Comparison of ENCODE assay signal across 8 cellular contexts in genomic region chr9:132161743-132162187, GRCh38. TPM values are rescaled to one million over a fixed set of nuclear protein-coding genes. Genes with fewer than 3 reads are reported as not detected.
A peak's percentile ranks its signal among the peaks of the same experiment; 100 is the strongest.
DNase-seq lines count a peak whose midpoint lies in the region; ATAC-seq and TF ChIP-seq lines count a peak whose summit lies in the region.

Gene NTNG2 (plus strand): TSS chr9:132162058. CDS start chr9:132166832, 4,774 bp downstream.

- H3K79me2 ChIP-seq in PC-9 (ENCODE audit: low read depth): no peaks in the 10 kb centered on the region

- no peaks in the 10 kb centered on the region for H3K9me2 ChIP-seq in PC-9 (ENCODE audit: insufficient read depth)

- ATAC-seq in HG03378 (IDR thresholded peaks at IDR 0.05; ENCODE audit: unreplicated experiment): no peak

- DNase-seq in CD4-positive, alpha-beta memory T cell: no peak
- DNase-seq in PC-9 (no peak), osteocyte (ENCODE audit: extremely low spot score, unreplicated experiment) (no peak), NCI-H2227 (lab: John Stamatoyannopoulos, UW; ENCODE audit: unreplicated experiment) (no peak), AG08396 (ENCODE audit: low spot score) (no peak), NCI-H446 treated with DMSO at 0.1 percent for 48 hours (lab: John Stamatoyannopoulos, UW) (no peak)

- H3K4me1 ChIP-seq in CD4-positive, alpha-beta memory T cell (ENCODE audit: insufficient read depth, low read length): peaks cover 15% of the 10 kb centered on the region
- H3K4me1 ChIP-seq in PC-9 (replicated peaks; ENCODE audit: insufficient read depth): no peaks in the 10 kb centered on the region
- peaks cover 3 to 8% of the 10 kb centered on the region in 2 donors for H3K4me1 ChIP-seq in esophagus (ENCODE audit: control insufficient read depth in 2 of 2, insufficient read depth in 2 of 2, low read length in 1 of 2)

- peaks cover 12% of the 10 kb centered on the region for H3K27me3 ChIP-seq in CD4-positive, alpha-beta memory T cell (ENCODE audit: insufficient read depth, low read length)
- peaks cover 90% of the 10 kb centered on the region for H3K27me3 ChIP-seq in PC-9 (ENCODE audit: insufficient read depth, low read depth)
- peaks cover 9 to 16% of the 10 kb centered on the region in 2 donors for H3K27me3 ChIP-seq in esophagus (ENCODE audit: control insufficient read depth in 1 of 2, insufficient read depth in 2 of 2, low read length in 2 of 2)

- H3F3A ChIP-seq in PC-9 (ENCODE audit: insufficient read depth, low read depth): no peaks in the 10 kb centered on the region

- no peaks in the 10 kb centered on the region for H3K36me3 ChIP-seq in CD4-positive, alpha-beta memory T cell (ENCODE audit: insufficient read depth, low read length)
- H3K36me3 ChIP-seq in PC-9 (ENCODE audit: low read depth) (no peaks in the 10 kb centered on the region), esophagus (ENCODE audit: control insufficient read depth in 2 of 2, insufficient read depth in 2 of 2, low read length in 1 of 2) (no peaks in the 10 kb centered on the region)

- H3K36me3 Mint-ChIP-seq in CD4-positive, alpha-beta memory T cell: peaks cover 0 to 4% of the 10 kb centered on the region in 2 donors
- H3K36me3 Mint-ChIP-seq in osteocyte (ENCODE audit: unreplicated experiment): peaks cover 3% of the 10 kb centered on the region

- 0 out of 2 replicates have a peak within 1 kb of the TSS, but pooled peaks have one; percentile 66 for H2AFZ ChIP-seq in PC-9

- POLR2A ChIA-PET in CD4-positive, alpha-beta memory T cell (lab: Charles Lee; ENCODE audit: partially characterized antibody): interaction anchor here (0.6 to 2.0 kb wide), 2 partner anchors 9 to 78 kb away, joined by 3 to 6 read pairs; no protein-coding TSS in a partner anchor
- POLR2A ChIA-PET in PC-9 (lab: Charles Lee; ENCODE audit: unreplicated experiment): interaction anchor here (0.5 kb wide), 1 partner anchor 115 kb away, joined by 6 read pairs; no protein-coding TSS in a partner anchor

- H3K4me2 ChIP-seq in PC-9: peak within 1 kb of the TSS; percentile 86

- peak within 1 kb of the TSS; percentile 93 to 100 (median 98) for H3K4me3 Mint-ChIP-seq in CD4-positive, alpha-beta memory T cell
- H3K4me3 Mint-ChIP-seq in osteocyte (ENCODE audit: unreplicated experiment): peak within 1 kb of the TSS; percentile 91

- H3K27me3 Mint-ChIP-seq in CD4-positive, alpha-beta memory T cell: peaks cover 24 to 41% of the 10 kb centered on the region in 2 donors
- H3K27me3 Mint-ChIP-seq in osteocyte (ENCODE audit: unreplicated experiment): peaks cover 62% of the 10 kb centered on the region

- 0 to 1% methylated on average over 42 to 67 of the region's 67 CpGs for WGBS in esophagus, 2 donors

- peaks cover 0 to 5% (median 0%) of the 10 kb centered on the region in 8 donors for H3K9me3 Mint-ChIP-seq in CD4-positive, alpha-beta memory T cell
- H3K9me3 Mint-ChIP-seq in osteocyte (ENCODE audit: unreplicated experiment): no peaks in the 10 kb centered on the region

- H3K4me1 Mint-ChIP-seq in CD4-positive, alpha-beta memory T cell: peaks cover 5 to 15% (median 11%) of the 10 kb centered on the region in 4 donors
- peaks cover 18% of the 10 kb centered on the region for H3K4me1 Mint-ChIP-seq in osteocyte (ENCODE audit: unreplicated experiment)

- H4K20me1 ChIP-seq in PC-9 (ENCODE audit: insufficient read depth): no peaks in the 10 kb centered on the region

- peak within 1 kb of the TSS in 1 of 2 donors; percentile 53 for H3K4me3 ChIP-seq in CD4-positive, alpha-beta memory T cell (ENCODE audit: low read length in 2 of 2)
- peak within 1 kb of the TSS; percentile 56 for H3K4me3 ChIP-seq in PC-9
- peak within 1 kb of the TSS; percentile 37 to 59 for H3K4me3 ChIP-seq in esophagus (ENCODE audit: low read depth in 1 of 2, low read length in 2 of 2)

- H3K9me3 ChIP-seq in CD4-positive, alpha-beta memory T cell (ENCODE audit: control insufficient read depth in 1 of 2, low read length in 2 of 2): no peaks in the 10 kb centered on the region
- H3K9me3 ChIP-seq in PC-9 (ENCODE audit: insufficient read depth, low read depth) (no peaks in the 10 kb centered on the region), esophagus (ENCODE audit: control insufficient read depth in 2 of 2, insufficient read depth in 1 of 2, low read depth in 1 of 2, low read length in 1 of 2) (no peaks in the 10 kb centered on the region)

- peak within 1 kb of the TSS; percentile 19 for H3K27ac ChIP-seq in CD4-positive, alpha-beta memory T cell (ENCODE audit: low read depth, low read length)
- H3K27ac ChIP-seq in PC-9 (no peak within 1 kb of the TSS), esophagus (ENCODE audit: low read depth in 2 of 2, low read length in 1 of 2) (no peak within 1 kb of the TSS)

- no TSS peak for BruUV-seq in PC-9 (replicated peaks; lab: Mats Ljungman, UMichigan)

- CTCF ChIA-PET in CD4-positive, alpha-beta memory T cell (lab: Charles Lee; ENCODE audit: partially characterized antibody): interaction anchor here (0.8 to 0.9 kb wide), 2 partner anchors 10 to 74 kb away, joined by 3 to 4 read pairs; no protein-coding TSS in a partner anchor
- CTCF ChIA-PET in PC-9 (lab: Charles Lee): no interaction called here

- peak within 1 kb of the TSS in 6 of 7 donors; percentile 71 to 96 (median 92) for H3K27ac Mint-ChIP-seq in CD4-positive, alpha-beta memory T cell
- peak within 1 kb of the TSS; percentile 59 for H3K27ac Mint-ChIP-seq in osteocyte (ENCODE audit: unreplicated experiment)

- no peak for TF ChIP-seq CTCF in PC-9 (conservative IDR thresholded peaks at IDR 0.05)
- TF ChIP-seq CTCF in osteocyte (IDR thresholded peaks at IDR 0.05): no peak

- intact Hi-C loops in CD4-positive, alpha-beta memory T cell (cut with micrococcal nuclease): no loop called here
- intact Hi-C loops in PC-9 (cut with micrococcal nuclease; ENCODE audit: unreplicated experiment): no loop called here

RNA-seq across cellular contexts. Expression of gene NTNG2, which starts in this region (rescaled TPM):
- 1 to 10 TPM; 5.9 to 8.8 TPM for total RNA-seq in CD4-positive, alpha-beta memory T cell
- 1 to 10 TPM; 1.0 to 1.4 TPM for polyA plus RNA-seq in CD4-positive, alpha-beta memory T cell
- total RNA-seq in PC-9 (2021): not detected in 2 replicates
- under 1 TPM; 0.18 TPM for polyA plus RNA-seq in esophagus
- 6.2 and 6.7 TPM in 2 replicates for total RNA-seq in osteocyte
